Comparison of ENCODE assay signal across 20 cellular contexts in the genomic region with DNA sequence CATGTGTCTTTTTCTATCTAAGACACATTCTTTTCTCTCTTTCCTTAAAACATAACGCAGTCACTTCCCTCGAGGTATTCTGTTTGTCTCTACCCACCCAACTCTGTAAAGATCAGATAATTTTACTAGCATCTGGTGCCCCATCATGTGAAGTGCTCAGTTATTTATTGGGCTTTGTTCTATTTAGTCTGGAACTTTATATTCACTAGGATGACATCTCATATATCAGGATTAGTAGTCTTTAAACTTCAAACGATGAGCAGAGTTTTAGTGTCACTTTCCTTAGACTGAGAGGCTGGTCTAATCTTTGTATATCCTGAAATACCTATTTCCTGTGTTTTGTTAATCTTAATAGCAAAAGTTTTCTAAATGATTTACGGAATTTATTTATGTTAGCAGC.
"Had no signal": no experiment of that assay in that cellular context is flagged by ENCODE, and none has a peak within 500 bp of the region (broad histone marks: within the 10 kb centered on the region; RNA-seq: fewer than 3 reads in every experiment).

No MANE protein-coding gene starts in this region.

- H3K4me1 ChIP-seq: SJSA1 had no signal

- H3K4me2 ChIP-seq: KMS-11 had no signal

- DNase-seq: Kasumi-1, MM.1S, MV-4-11, NCI-H1048, NCI-H1105, NCI-H1417, NCI-H1436 treated with DMSO at 0.1 percent for 48 hours, NCI-H1694, NCI-H187 treated with DMSO at 0.1 percent for 48 hours, NCI-H2029 treated with DMSO at 0.1 percent for 48 hours, NCI-H2227 treated with DMSO at 0.1 percent for 48 hours, NCI-H526, Right ventricle myocardium superior, RPMI8226, SIG-M5 had no signal

- H3K9me3 ChIP-seq: SJSA1 had no signal

- H3K4me3 ChIP-seq: K562, SJSA1, SK-N-MC had no signal

- H3K9ac ChIP-seq: KMS-11 had no signal

- ATAC-seq: K562 had no signal

- H3K27ac ChIP-seq: HL-60, KMS-11, SJSA1, SK-N-MC had no signal

- H3K36me3 ChIP-seq: SJSA1 had no signal

- H3K27me3 ChIP-seq: SJSA1 had no signal
